In genomic region chr3:8970971-8971589, GRCh38 we compare ENCODE assay signal across 1 cellular context.
TF ChIP-seq lines count a peak whose summit lies in the region.

No MANE protein-coding gene starts in this region.

TF ChIP-seq in GM23338, 12 proteins besides CTCF, POLR2A, EP300 and RAD21 (continued from another document):
- no peak for TF ChIP-seq ZNF462 (CRISPR knock-in tag; IDR thresholded peaks at IDR 0.05)
